Comparison of ENCODE assay signal across 12 cellular contexts in genomic region chr15:26921433-26921832, GRCh38. TPM values are rescaled to one million over a fixed set of nuclear protein-coding genes. Genes with fewer than 3 reads are reported as not detected.
"Had no signal": no experiment of that assay in that cellular context is flagged by ENCODE, and none has a peak within 500 bp of the region (broad histone marks: within the 10 kb centered on the region; RNA-seq: fewer than 3 reads in every experiment).

No MANE protein-coding gene starts in this region.

- H3K27ac ChIP-seq: GM23248 had no signal

- FAIRE-seq: H1, H54 had no signal

- H2AFZ ChIP-seq: GM23248, GM23338 had no signal

- H3K4me2 ChIP-seq: GM23338 had no signal

- ATAC-seq: GM23338, HCT116 had no signal

- DNase-seq: GM23248, GOT3, H7, H9, HCEC 1CT, HFFc6 had no signal

- H3K4me3 Mint-ChIP-seq: GM23338, H9, HFFc6 had no signal

- H3K9ac ChIP-seq: GM23248 had no signal

- H3K36me3 ChIP-seq: HAP-1 had no signal

- H3K9me3 ChIP-seq: HAP-1 had no signal

- H3K4me1 ChIP-seq: HAP-1 had no signal

- H3K4me1 Mint-ChIP-seq: GM23338, H9 had no signal

- H3K4me3 ChIP-seq: GM23248, GM23338, HAP-1 had no signal

- H3K27ac Mint-ChIP-seq: GM23338, H9, HFFc6 had no signal

RNA-seq across cellular contexts. Expression of gene GABRG3, which starts 49.5 kb away (rescaled TPM):
- total RNA-seq: GM23248, H4, HFFc6 had no signal
- polyA plus RNA-seq: GM23248 had no signal
